In the genomic region with DNA sequence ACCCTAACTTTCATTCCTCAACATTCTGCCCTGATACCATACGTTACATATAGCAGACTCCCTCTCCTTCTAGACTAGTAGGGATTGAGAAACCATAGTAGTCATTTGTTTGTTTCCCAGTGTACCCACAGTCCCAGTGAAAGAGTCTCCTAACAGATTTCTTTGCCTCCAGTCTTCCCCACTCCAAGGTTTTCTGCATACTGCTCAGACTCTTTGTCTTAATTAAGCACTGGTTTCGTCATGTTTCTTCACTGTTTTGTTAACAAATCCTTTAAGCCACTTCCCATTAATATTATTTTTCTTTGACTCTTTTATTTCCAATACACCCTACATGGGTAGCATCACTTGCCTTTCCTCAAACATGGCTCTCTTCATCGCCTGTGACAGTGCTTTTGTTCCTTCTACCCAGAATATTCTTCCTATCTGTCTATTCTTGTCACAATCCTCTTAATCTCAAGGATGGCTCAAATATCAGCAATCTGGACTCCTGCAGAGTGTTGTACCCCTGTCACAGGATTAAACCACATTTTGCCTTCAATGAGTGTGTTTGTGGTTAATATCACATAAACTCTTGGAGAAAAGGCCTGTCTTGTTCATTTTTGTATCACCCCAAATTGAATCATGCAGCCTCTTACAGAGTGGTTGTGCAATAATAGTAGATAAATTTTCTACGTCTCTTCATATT, we compare ENCODE assay signal across 24 cellular contexts.
DNase-seq lines count a peak whose midpoint lies in the region; ATAC-seq and TF ChIP-seq lines count a peak whose summit lies in the region.
"Had no signal": no experiment of that assay in that cellular context is flagged by ENCODE, and none has a peak within 500 bp of the region (broad histone marks: within the 10 kb centered on the region; RNA-seq: fewer than 3 reads in every experiment).

No MANE protein-coding gene starts in this region.

- TF ChIP-seq CTCF in fibroblast of lung (conservative IDR thresholded peaks at IDR 0.05 in 1 of 2, IDR thresholded peaks at IDR 0.05 in 1 of 2; ENCODE audit: low read depth in 1 of 2, low read length in 2 of 2), result no peak

- H2AK5ac ChIP-seq in mesenchymal stem cell (ENCODE audit: low read length, severe bottlenecking), result no peak overlapping the region

- no peaks in the 10 kb centered on the region for H3K27me3 ChIP-seq in fibroblast of lung (ENCODE audit: control insufficient read depth, insufficient read depth, low read length)
- H3K27me3 ChIP-seq in mesenchymal stem cell (ENCODE audit: control insufficient read depth in 1 of 2, insufficient read depth in 1 of 2, low read length in 2 of 2), result no peaks in the 10 kb centered on the region
- H3K27me3 ChIP-seq: BLaER1 treated with 17β-estradiol and CSF1 and Interleukin-3, amounts not matched to agents 10 nM and 100 nM; right atrium auricular region had no signal

- H4K8ac ChIP-seq in mesenchymal stem cell (ENCODE audit: low read length), result no peak overlapping the region

- no peak overlapping the region for H4K91ac ChIP-seq in mesenchymal stem cell (ENCODE audit: low read length)

- H3K4me1 ChIP-seq in fibroblast of lung (ENCODE audit: control insufficient read depth, extremely low read depth, insufficient read depth, low read length) (no peaks in the 10 kb centered on the region), mesenchymal stem cell (ENCODE audit: control insufficient read depth, insufficient read depth, low read depth, low read length) (no peaks in the 10 kb centered on the region)
- H3K4me1 ChIP-seq: BLaER1 treated with 17β-estradiol and CSF1 and Interleukin-3, amounts not matched to agents 10 nM and 100 nM; pancreas; right atrium auricular region had no signal

- H3K27ac ChIP-seq in fibroblast of lung (ENCODE audit: insufficient read depth, low read length) (no peak overlapping the region), mesenchymal stem cell (ENCODE audit: low read length, poor library complexity, severe bottlenecking) (peak overlapping the region; percentile 42)
- H3K27ac ChIP-seq: BLaER1 treated with 17β-estradiol and CSF1 and Interleukin-3, amounts not matched to agents 10 nM and 100 nM; pancreas; right atrium auricular region; SK-N-MC had no signal

- H2AFZ ChIP-seq in fibroblast of lung (ENCODE audit: low read length) (no peak overlapping the region), mesenchymal stem cell (ENCODE audit: low read depth, low read length) (no peak overlapping the region)

- WGBS in mesenchymal stem cell, result 88% methylated on average over 3 of the region's 4 CpGs

- no peaks in the 10 kb centered on the region for H3K79me1 ChIP-seq in mesenchymal stem cell (replicated peaks; ENCODE audit: low read length, poor library complexity, severe bottlenecking)

- H2BK15ac ChIP-seq in mesenchymal stem cell (ENCODE audit: low read depth, poor library complexity, severe bottlenecking), result no peak overlapping the region

- H3K4me2 ChIP-seq in fibroblast of lung (ENCODE audit: extremely low read depth, insufficient read depth, low read length) (no peak overlapping the region), mesenchymal stem cell (ENCODE audit: low read length, poor library complexity, severe bottlenecking) (no peak overlapping the region)
- H3K4me2 ChIP-seq: BLaER1 treated with 17β-estradiol and CSF1 and Interleukin-3, amounts not matched to agents 10 nM and 100 nM had no signal

- H3K9ac ChIP-seq in fibroblast of lung (ENCODE audit: insufficient read depth, low read length), result no peak overlapping the region
- H3K9ac ChIP-seq in mesenchymal stem cell (ENCODE audit: low read length), result no peak overlapping the region
- H3K9ac ChIP-seq: BLaER1 treated with 17β-estradiol and CSF1 and Interleukin-3, amounts not matched to agents 10 nM and 100 nM had no signal

- no peaks in the 10 kb centered on the region for H4K20me1 ChIP-seq in fibroblast of lung (ENCODE audit: control insufficient read depth, extremely low read depth, insufficient read depth, low read length)
- H4K20me1 ChIP-seq: BLaER1 treated with 17β-estradiol and CSF1 and Interleukin-3, amounts not matched to agents 10 nM and 100 nM had no signal

- H2BK12ac ChIP-seq in mesenchymal stem cell (ENCODE audit: low read length in 2 of 2), result no peak overlapping the region

- H2BK5ac ChIP-seq in mesenchymal stem cell (ENCODE audit: low read depth, low read length, poor library complexity, severe bottlenecking), result no peak overlapping the region

- DNase-seq in EH (ENCODE audit: low read depth) (peak; percentile 72), NCI-H82 treated with DMSO at 0.1 percent for 48 hours (lab: John Stamatoyannopoulos, UW; ENCODE audit: unreplicated experiment) (peak; percentile 38), fibroblast of lung (ENCODE audit: low read depth in 2 of 2) (peak; percentile 50 to 87), mesenchymal stem cell (no peak), NAMALWA (ENCODE audit: low spot score) (no peak), hippocampal formation (lab: John Stamatoyannopoulos, UW) (no peak), hepatic stellate cell (ENCODE audit: low spot score) (no peak)
- DNase-seq: activated effector memory CD4-positive, alpha-beta T cell treated with Interleukin-2 at 50 U/mL for 16 hours; DMS79; kidney glomerular epithelial cell; NCI-H1417; NCI-H2029 treated with DMSO at 0.1 percent for 48 hours; NCI-H446 treated with DMSO at 0.1 percent for 48 hours; nephron progenitor cell; pancreas; stimulated activated CD4-positive, alpha-beta T cell treated with anti-CD3 and anti-CD28 coated beads, Interleukin-4, amount 100 ng/mL, for 1 hour; substantia nigra; T-helper 17 cell had no signal

- no peak overlapping the region for H3K4ac ChIP-seq in mesenchymal stem cell (ENCODE audit: low read depth in 1 of 2, low read length in 2 of 2)

- ATAC-seq in HG02610 (IDR thresholded peaks at IDR 0.05; ENCODE audit: unreplicated experiment), result no peak
- ATAC-seq: pancreas; stimulated activated effector memory CD8-positive, alpha-beta T cell treated with anti-CD3 and anti-CD28 coated beads, Interleukin-12 subunit alpha, Interleukin-12 subunit beta, amount 100 ng/mL, for 72 hours; T-helper 17 cell had no signal

- H3K4me3 ChIP-seq in fibroblast of lung (replicated peaks in 1 of 4; ENCODE audit: control extremely low read depth in 1 of 4, insufficient read depth in 1 of 4, low read depth in 3 of 4, low read length in 4 of 4) (no peak overlapping the region), mesenchymal stem cell (ENCODE audit: insufficient read depth in 1 of 2, low read depth in 1 of 2, low read length in 2 of 2) (no peak overlapping the region)
- H3K4me3 ChIP-seq: BLaER1 treated with 17β-estradiol and CSF1 and Interleukin-3, amounts not matched to agents 10 nM and 100 nM; lung; pancreas; right atrium auricular region; SK-N-MC had no signal

- H3K36me3 ChIP-seq in fibroblast of lung (ENCODE audit: control insufficient read depth, insufficient read depth, low read length) (no peaks in the 10 kb centered on the region), mesenchymal stem cell (ENCODE audit: control insufficient read depth in 1 of 2, insufficient read depth in 2 of 2, low read depth in 1 of 2, low read length in 2 of 2) (no peaks in the 10 kb centered on the region)
- H3K36me3 ChIP-seq: BLaER1 treated with 17β-estradiol and CSF1 and Interleukin-3, amounts not matched to agents 10 nM and 100 nM; pancreas; right atrium auricular region had no signal

- no peak overlapping the region for H3K14ac ChIP-seq in mesenchymal stem cell (ENCODE audit: low read length in 2 of 2)

- H3K9me3 ChIP-seq in fibroblast of lung (ENCODE audit: control insufficient read depth, insufficient read depth, low read depth, low read length) (no peaks in the 10 kb centered on the region), mesenchymal stem cell (ENCODE audit: control insufficient read depth, low read length) (no peaks in the 10 kb centered on the region)
- H3K9me3 ChIP-seq: pancreas, right atrium auricular region had no signal

- no peaks in the 10 kb centered on the region for H3K79me2 ChIP-seq in fibroblast of lung (ENCODE audit: control insufficient read depth, insufficient read depth, low read length)

- no peak overlapping the region for H2BK120ac ChIP-seq in mesenchymal stem cell (ENCODE audit: low read depth, low read length)

- H3K23ac ChIP-seq in mesenchymal stem cell (ENCODE audit: low read length in 2 of 2), result no peak overlapping the region

- no peak overlapping the region for H3K18ac ChIP-seq in mesenchymal stem cell (ENCODE audit: low read depth in 1 of 2, low read length in 2 of 2)

Comparison
In these comparisons a context has a peak if more than half of its experiments do, and no peak if none do; other contexts are left out.
1. DNase-seq: peak in EH (single experiment), NCI-H82 treated with DMSO at 0.1 percent for 48 hours (single experiment) and fibroblast of lung (2 of 2); none in mesenchymal stem cell (single experiment), NAMALWA (single experiment), hippocampal formation (0 of 2) and hepatic stellate cell (single experiment).